7 cellular contexts compared by ENCODE assay signal in the genomic region with DNA sequence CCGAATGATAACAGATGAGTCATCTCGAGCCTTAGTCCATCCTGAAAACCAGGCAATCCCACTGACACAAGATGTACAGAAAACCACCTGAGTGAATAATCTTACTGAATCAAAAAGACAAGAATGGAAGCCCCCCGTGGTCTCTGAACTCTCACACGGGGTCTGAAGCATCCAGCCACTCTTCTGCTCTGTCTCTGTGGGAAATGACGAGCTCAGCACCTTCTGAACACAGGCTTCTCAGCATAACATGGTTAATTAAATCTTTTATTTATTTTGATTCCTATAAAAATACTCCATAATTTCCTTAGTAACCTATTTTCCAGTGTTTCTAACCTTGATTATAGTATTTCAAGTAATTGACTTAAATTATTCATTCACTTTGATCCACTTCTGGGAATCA.
"Had no signal": no experiment of that assay in that cellular context is flagged by ENCODE, and none has a peak within 500 bp of the region (broad histone marks: within the 10 kb centered on the region; RNA-seq: fewer than 3 reads in every experiment).

No MANE protein-coding gene starts in this region.

- H3K9ac ChIP-seq: GM23248 had no signal

- ATAC-seq: HepG2 had no signal

- H3K27ac ChIP-seq: GM23248 had no signal

- FAIRE-seq: H54, HepG2 had no signal

- H2AFZ ChIP-seq: GM23248 had no signal

- H3K4me3 ChIP-seq: GM23248 had no signal

- DNase-seq: GM23248, GOT3, H9, HCEC 1CT, KG1 had no signal
